In the genomic region with DNA sequence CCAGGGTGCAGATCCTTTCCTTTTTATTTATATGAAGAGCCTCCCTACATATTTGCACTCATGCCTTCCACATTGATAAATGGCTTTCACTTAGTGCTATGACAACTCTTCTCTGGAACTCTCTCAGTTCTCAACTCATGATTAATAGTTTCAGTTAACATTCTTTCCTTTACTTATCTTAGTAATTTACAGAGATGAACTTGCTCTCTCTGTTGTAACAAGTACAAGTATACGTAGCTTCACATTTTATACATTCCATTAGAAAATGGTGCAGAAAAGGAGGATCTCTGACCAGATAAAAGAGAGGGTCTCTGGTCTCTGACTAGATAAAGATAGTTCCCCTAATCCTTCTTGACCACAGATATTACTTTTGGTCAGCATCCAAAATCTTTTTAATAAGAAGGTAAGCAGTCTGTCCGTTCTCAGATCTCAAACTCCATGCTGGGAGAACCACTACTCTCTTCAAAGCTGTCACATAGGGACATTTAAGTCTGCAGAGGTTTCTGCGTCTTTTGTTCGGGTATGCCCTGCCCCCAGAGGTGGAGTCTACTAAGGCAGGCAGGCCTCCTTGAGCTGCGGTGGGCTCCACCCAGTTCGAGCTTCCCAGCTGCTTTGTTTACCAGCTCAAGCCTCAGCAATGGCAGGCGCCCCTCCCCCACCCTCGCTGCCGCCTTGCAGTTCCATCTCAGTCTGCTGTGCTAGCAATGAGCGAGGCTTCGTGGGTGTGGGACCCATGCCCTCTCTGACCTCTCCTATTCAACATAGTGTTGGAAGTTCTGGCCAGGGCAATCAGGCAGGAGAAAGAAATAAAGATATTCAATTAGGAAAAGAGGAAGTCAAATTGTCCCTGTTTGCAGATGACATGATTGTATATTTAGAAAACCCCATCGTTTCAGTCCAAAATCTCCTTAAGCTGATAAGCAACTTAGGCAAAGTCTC, we compare ENCODE assay signal across 8 cellular contexts. TPM values are rescaled to one million over a fixed set of nuclear protein-coding genes. Genes with fewer than 3 reads are reported as not detected.
A peak's percentile ranks its signal among the peaks of the same experiment; 100 is the strongest.
DNase-seq lines count a peak whose midpoint lies in the region; ATAC-seq and TF ChIP-seq lines count a peak whose summit lies in the region.
"Not testable (repeated sequence)": the region's sequence is repeated elsewhere in the genome, so short reads cannot be mapped to it uniquely, and the experiment has no call there.

No MANE protein-coding gene starts in this region.

- not testable (repeated sequence) for H2BK15ac ChIP-seq in mesenchymal stem cell (ENCODE audit: low read depth, poor library complexity, severe bottlenecking)

- not testable (repeated sequence) for H3K4ac ChIP-seq in mesenchymal stem cell (ENCODE audit: low read depth in 1 of 2, low read length in 2 of 2)

- peak overlapping the region; percentile 61 for H3K4me2 ChIP-seq in mesenchymal stem cell (ENCODE audit: low read length, poor library complexity, severe bottlenecking)

- not testable (repeated sequence) for H3K79me1 ChIP-seq in mesenchymal stem cell (replicated peaks; ENCODE audit: low read length, poor library complexity, severe bottlenecking)

- H4K91ac ChIP-seq in mesenchymal stem cell (ENCODE audit: low read length), result not testable (repeated sequence)

- DNase-seq in AG09309 (ENCODE audit: low read depth) (peak; percentile 7), SJSA1 (ENCODE audit: low read depth in 1 of 2, low spot score in 2 of 2) (peak; percentile 66 to 93), epithelial cell of prostate (ENCODE audit: low read depth, low spot score) (peak; percentile 83), mesenchymal stem cell (peak; percentile 69)
- peak; percentile 75 to 78 for DNase-seq in activated T-cell treated with anti-CD3 and anti-CD28 coated beads, Interleukin-2, amount 50 U/mL, for 48 hours
- peak; percentile 40 for DNase-seq in stimulated activated CD4-positive, alpha-beta T cell treated with anti-CD3 and anti-CD28 coated beads, Interleukin-2, amount 100 ng/mL, for 4 hours (ENCODE audit: low read depth)

- not testable (repeated sequence) for H3K4me3 ChIP-seq in AG09309 (ENCODE audit: control insufficient read depth, low read depth, low read length); HUES48 (ENCODE audit: low read depth, low read length); SJSA1
- peak overlapping the region in 1 of 2 experiments; percentile 60 for H3K4me3 ChIP-seq in mesenchymal stem cell (ENCODE audit: insufficient read depth in 1 of 2, low read depth in 1 of 2, low read length in 2 of 2)

- H3K18ac ChIP-seq in mesenchymal stem cell (ENCODE audit: low read depth in 1 of 2, low read length in 2 of 2), result not testable (repeated sequence)

- H2BK12ac ChIP-seq in mesenchymal stem cell (ENCODE audit: low read length in 2 of 2), result not testable (repeated sequence)

- TF ChIP-seq CTCF in AG09309 (IDR thresholded peaks at IDR 0.05; ENCODE audit: control insufficient read depth, insufficient read depth, low read depth, low read length, missing control alignments), result not testable (repeated sequence)

- H4K8ac ChIP-seq in mesenchymal stem cell (ENCODE audit: low read length), result not testable (repeated sequence)

- H3K27me3 ChIP-seq in HUES48 (ENCODE audit: control insufficient read depth, insufficient read depth, low read length); SJSA1 (replicated peaks); mesenchymal stem cell (ENCODE audit: control insufficient read depth in 1 of 2, insufficient read depth in 1 of 2, low read length in 2 of 2): not testable (repeated sequence)

- not testable (repeated sequence) for H2BK5ac ChIP-seq in mesenchymal stem cell (ENCODE audit: low read depth, low read length, poor library complexity, severe bottlenecking)

- peak overlapping the region; percentile 54 for H3K27ac ChIP-seq in HUES48 (ENCODE audit: low read depth, low read length)
- peak overlapping the region; percentile 52 for H3K27ac ChIP-seq in SJSA1
- peak overlapping the region; percentile 86 for H3K27ac ChIP-seq in epithelial cell of prostate
- peak overlapping the region; percentile 90 for H3K27ac ChIP-seq in mesenchymal stem cell (ENCODE audit: low read length, poor library complexity, severe bottlenecking)

- H2AFZ ChIP-seq in mesenchymal stem cell (ENCODE audit: low read depth, low read length), result not testable (repeated sequence)

- H3K9ac ChIP-seq in HUES48 (ENCODE audit: low read depth, low read length) (peak overlapping the region; percentile 41; the same call in 1 of the 2 replicates), mesenchymal stem cell (ENCODE audit: low read length) (peak overlapping the region; percentile 78)

- not testable (repeated sequence) for H3K36me3 ChIP-seq in HUES48 (ENCODE audit: control insufficient read depth, insufficient read depth, low read length); SJSA1; mesenchymal stem cell (ENCODE audit: control insufficient read depth in 1 of 2, insufficient read depth in 2 of 2, low read depth in 1 of 2, low read length in 2 of 2)

- not testable (repeated sequence) for H3K23ac ChIP-seq in mesenchymal stem cell (ENCODE audit: low read length in 2 of 2)

- WGBS in mesenchymal stem cell, result 2% methylated on average over 11 of the region's 12 CpGs

- H2BK120ac ChIP-seq in mesenchymal stem cell (ENCODE audit: low read depth, low read length), result peak overlapping the region; percentile 34

- peak; percentile 50 for ATAC-seq in GM19397 (IDR thresholded peaks at IDR 0.05; ENCODE audit: unreplicated experiment)

- H3K4me1 ChIP-seq in HUES48 (ENCODE audit: control insufficient read depth, insufficient read depth, low read length), result peaks cover 17% of the 10 kb centered on the region
- H3K4me1 ChIP-seq in SJSA1 (replicated peaks), result peaks cover 19% of the 10 kb centered on the region
- H3K4me1 ChIP-seq in mesenchymal stem cell (ENCODE audit: control insufficient read depth, insufficient read depth, low read depth, low read length), result not testable (repeated sequence)

- H3K14ac ChIP-seq in mesenchymal stem cell (ENCODE audit: low read length in 2 of 2), result not testable (repeated sequence)

- not testable (repeated sequence) for H2AK5ac ChIP-seq in mesenchymal stem cell (ENCODE audit: low read length, severe bottlenecking)

- not testable (repeated sequence) for H3K9me3 ChIP-seq in HUES48 (ENCODE audit: control insufficient read depth, insufficient read depth, low read length); SJSA1 (replicated peaks); mesenchymal stem cell (ENCODE audit: control insufficient read depth, low read length)

RNA-seq across cellular contexts. Expression of gene FAM3C, which starts 42.2 kb away (rescaled TPM):
- total RNA-seq in SJSA1 (2014; rRNA removed; shearing (Covaris generic)), result 72.1 and 83.4 TPM in 2 replicates
- polyA plus RNA-seq in mesenchymal stem cell (2013, experiment 1 of 2), result 63.2 TPM
- polyA plus RNA-seq in mesenchymal stem cell (2013, experiment 2 of 2), result 59.6 TPM

Comparison
In these comparisons a context has a peak if more than half of its experiments do, and no peak if none do; other contexts are left out.
1. DNase-seq: peak in every context shown above with its lines; median percentile 83 in epithelial cell of prostate; 80 in SJSA1; 76 in activated T-cell treated with anti-CD3 and anti-CD28 coated beads, Interleukin-2, amount 50 U/mL, for 48 hours; 69 in mesenchymal stem cell; 40 in stimulated activated CD4-positive, alpha-beta T cell treated with anti-CD3 and anti-CD28 coated beads, Interleukin-2, amount 100 ng/mL, for 4 hours; 7 in AG09309.